8 cellular contexts compared by ENCODE assay signal in genomic region chrX:15854712-15855561, GRCh38. TPM values are rescaled to one million over a fixed set of nuclear protein-coding genes. Genes with fewer than 3 reads are reported as not detected.
DNase-seq lines count a peak whose midpoint lies in the region; ATAC-seq and TF ChIP-seq lines count a peak whose summit lies in the region.

Gene AP1S2 (minus strand): TSS chrX:15854813. CDS start chrX:15852524, 2,289 bp downstream.

- no peaks in the 10 kb centered on the region for H3K36me3 ChIP-seq in BJ (ENCODE audit: control insufficient read depth, insufficient read depth, low read length)

- TF ChIP-seq CTCF in BJ (IDR thresholded peaks at IDR 0.05; ENCODE audit: insufficient read depth, low read depth, low read length) (no peak), choroid plexus epithelial cell (conservative IDR thresholded peaks at IDR 0.05; ENCODE audit: low read depth, low read length) (no peak)

- CTCF ChIA-PET in BJ (lab: Yijun Ruan, JAX): interaction anchor here (1.0 kb wide), 1 partner anchor 231 kb away, joined by 3 read pairs; no protein-coding TSS in a partner anchor

- DNase-seq in BJ (ENCODE audit: low read depth) (peak; percentile 63), NCI-H524 treated with DMSO at 0.1 percent for 48 hours (lab: John Stamatoyannopoulos, UW) (peak; percentile 77), choroid plexus epithelial cell (ENCODE audit: low read depth) (peak; percentile 90), kidney tubule cell (ENCODE audit: low spot score) (peak; percentile 98)
- DNase-seq in activated CD4-positive, alpha-beta T cell treated with anti-CD3 and anti-CD28 coated beads for 4 hours: peak; percentile 90 to 98
- DNase-seq in stimulated activated CD4-positive, alpha-beta T cell treated with anti-CD3 and anti-CD28 coated beads, Interleukin-1b, Interleukin-23, amount 100 ng/mL, for 1 hour (ENCODE audit: low read depth in 2 of 2): peak; percentile 77 to 84

- POLR2A ChIA-PET in BJ (lab: Charles Lee): no interaction called here

- no peaks in the 10 kb centered on the region for H3K27me3 ChIP-seq in BJ (ENCODE audit: control insufficient read depth, insufficient read depth, low read length)

- H3K4me3 ChIP-seq in BJ (ENCODE audit: low read depth, low read length) (peak within 1 kb of the TSS; percentile 67), choroid plexus epithelial cell (ENCODE audit: low read depth, low read length) (peak within 1 kb of the TSS; percentile 67)

- ATAC-seq in GM19324 (IDR thresholded peaks at IDR 0.05; ENCODE audit: low FRiP score, unreplicated experiment) (peak; percentile 97), HG03460 (IDR thresholded peaks at IDR 0.05; ENCODE audit: unreplicated experiment) (peak; percentile 90)

RNA-seq across cellular contexts. Expression of gene AP1S2, which starts in this region (rescaled TPM):
- 14.8 and 32.5 TPM in 2 replicates for polyA plus RNA-seq in BJ (2011; rRNA removed)
- 9.6 and 11.4 TPM in 2 replicates for polyA minus RNA-seq in BJ (2011; rRNA and poly(A)+ RNA removed)

Comparison
In these comparisons a context has a peak if more than half of its experiments do, and no peak if none do; other contexts are left out.
1. Peak in every context shown above with its lines: DNase-seq, ATAC-seq and H3K4me3 ChIP-seq.